In the genomic region with DNA sequence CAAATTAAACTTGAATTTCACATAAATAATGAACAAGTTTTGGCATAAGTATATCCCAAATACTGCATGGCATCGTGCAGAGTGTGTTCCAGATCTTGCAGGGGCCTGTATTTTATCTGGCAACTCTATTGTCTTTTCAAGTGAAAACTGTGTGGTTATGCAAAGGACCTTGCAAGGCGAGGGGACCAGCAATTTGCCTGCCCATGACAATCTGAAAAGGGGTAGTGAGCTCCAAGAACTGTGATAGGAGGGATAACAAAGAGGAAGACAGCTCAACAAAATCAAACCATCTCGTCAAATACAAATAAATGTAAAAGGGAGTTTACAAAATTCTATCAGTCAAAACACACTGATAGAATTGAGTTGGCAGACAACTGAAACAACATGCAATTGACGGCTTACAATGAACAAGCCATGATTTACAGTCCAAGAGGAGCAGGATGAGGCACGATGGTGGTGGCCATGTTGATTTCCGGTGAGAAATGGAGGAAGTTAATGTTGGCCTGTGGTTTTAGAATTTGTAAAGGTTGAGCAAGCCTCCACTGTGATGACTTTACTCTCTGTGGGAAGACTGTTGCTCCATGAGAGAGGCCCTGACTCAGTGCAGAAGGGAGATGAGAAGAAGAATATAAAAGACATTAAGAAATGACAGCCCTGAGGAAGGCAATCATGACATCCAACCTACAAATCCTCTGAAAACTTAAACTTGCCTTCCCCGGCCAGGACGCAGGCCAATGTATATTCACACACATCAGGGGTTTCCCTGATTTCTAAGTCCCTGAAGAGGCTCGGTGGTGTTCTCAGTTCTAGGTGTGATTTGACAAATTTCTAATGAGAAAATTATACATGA, we compare ENCODE assay signal across 8 cellular contexts.
DNase-seq lines count a peak whose midpoint lies in the region; ATAC-seq and TF ChIP-seq lines count a peak whose summit lies in the region.

No MANE protein-coding gene starts in this region.

- H3K4me1 ChIP-seq in mucosa of descending colon (ENCODE audit: low read depth): peaks cover 15% of the 10 kb centered on the region

- TF ChIP-seq CTCF in NB4 (IDR thresholded peaks at IDR 0.05; ENCODE audit: low read depth, low read length) (no peak), mucosa of descending colon (IDR thresholded peaks at IDR 0.05) (no peak)

- no peaks in the 10 kb centered on the region for H3K9me3 Mint-ChIP-seq in activated naive CD4-positive, alpha-beta T cell treated with anti-CD3 and anti-CD28 coated beads, Interleukin-2, amount 50 U/mL, for 24 hours

- H3K36me3 Mint-ChIP-seq in activated naive CD4-positive, alpha-beta T cell treated with anti-CD3 and anti-CD28 coated beads, Interleukin-2, amount 50 U/mL, for 24 hours: no peaks in the 10 kb centered on the region

- H3K27ac Mint-ChIP-seq in activated naive CD4-positive, alpha-beta T cell treated with anti-CD3 and anti-CD28 coated beads, Interleukin-2, amount 50 U/mL, for 24 hours: peak overlapping the region; percentile 64

- H3K9me3 ChIP-seq in mucosa of descending colon: no peaks in the 10 kb centered on the region

- H3K4me3 ChIP-seq in NB4 (ENCODE audit: low read depth, low read length): peak overlapping the region; percentile 44
- no peak overlapping the region for H3K4me3 ChIP-seq in mucosa of descending colon

- no peak for TF ChIP-seq POLR2A in NB4 (IDR thresholded peaks at IDR 0.05; ENCODE audit: extremely low read depth, insufficient read length)

- intact Hi-C loops in mucosa of descending colon (cut with DNase I, micrococcal nuclease): no loop called here

- ATAC-seq in HG02588 (IDR thresholded peaks at IDR 0.05; ENCODE audit: unreplicated experiment) (peak; percentile 75), mucosa of descending colon (peak; percentile 61)

- H3K27me3 Mint-ChIP-seq in activated naive CD4-positive, alpha-beta T cell treated with anti-CD3 and anti-CD28 coated beads, Interleukin-2, amount 50 U/mL, for 24 hours: no peaks in the 10 kb centered on the region

- H3K4me3 Mint-ChIP-seq in activated naive CD4-positive, alpha-beta T cell treated with anti-CD3 and anti-CD28 coated beads, Interleukin-2, amount 50 U/mL, for 24 hours: no peak overlapping the region

- DNase-seq in NCI-H1694 treated with DMSO at 0.1 percent for 48 hours (lab: John Stamatoyannopoulos, UW) (peak; percentile 42), NCI-H1694 (lab: John Stamatoyannopoulos, UW) (no peak), NB4 (ENCODE audit: low read depth) (peak; percentile 96), mucosa of descending colon (no peak), middle frontal gyrus (ENCODE audit: extremely low spot score, low spot score) (no peak), NCI-H2107 (lab: John Stamatoyannopoulos, UW) (no peak)

- no peaks in the 10 kb centered on the region for H3K36me3 ChIP-seq in mucosa of descending colon (ENCODE audit: low read depth)

- peaks cover 14% of the 10 kb centered on the region for H3K4me1 Mint-ChIP-seq in activated naive CD4-positive, alpha-beta T cell treated with anti-CD3 and anti-CD28 coated beads, Interleukin-2, amount 50 U/mL, for 24 hours

Comparison
In these comparisons a context has a peak if more than half of its experiments do, and no peak if none do; other contexts are left out.
1. DNase-seq: peak in NCI-H1694 treated with DMSO at 0.1 percent for 48 hours (single experiment) and NB4 (single experiment); none in NCI-H1694 (single experiment), mucosa of descending colon (0 of 3), middle frontal gyrus (single experiment) and NCI-H2107 (single experiment).